ENCODE assay signal across 23 cellular contexts in genomic region chr5:153661897-153662296, GRCh38.
"Had no signal": no experiment of that assay in that cellular context is flagged by ENCODE, and none has a peak within 500 bp of the region (broad histone marks: within the 10 kb centered on the region; RNA-seq: fewer than 3 reads in every experiment).

No MANE protein-coding gene starts in this region.

- H2AFZ ChIP-seq: parathyroid adenoma had no signal

- H3K9me3 ChIP-seq: esophagus squamous epithelium, heart left ventricle, mucosa of descending colon, psoas muscle, right lobe of liver, tibial artery, upper lobe of right lung, vagina had no signal

- H3K4me3 ChIP-seq: dorsolateral prefrontal cortex, esophagus squamous epithelium, heart left ventricle, mucosa of descending colon, psoas muscle, right lobe of liver, spleen, tibial artery, upper lobe of right lung, vagina had no signal

- H3K27ac ChIP-seq: dorsolateral prefrontal cortex, esophagus squamous epithelium, heart left ventricle, parathyroid adenoma, psoas muscle, right lobe of liver, spleen, tibial artery, upper lobe of right lung, vagina had no signal

- H3K4me1 ChIP-seq: esophagus squamous epithelium, heart left ventricle, parathyroid adenoma, psoas muscle, right lobe of liver, spleen, upper lobe of right lung, vagina had no signal

- H3K27ac Mint-ChIP-seq: natural killer cell treated with Interleukin-12 subunit alpha and Interleukin-12 subunit beta and Interleukin-15 and Interleukin-18, amount 100 ng/mL, for 72 hours; stimulated activated memory B cell treated with anti-CD40 and anti-IgM and Interleukin-4, amounts not matched to agents 10 μg/mL and 1 μg/mL and 100 μg/mL, for 72 hours; stimulated activated naive CD8-positive, alpha-beta T cell treated with anti-CD3 and anti-CD28 coated beads, Interleukin-15, Interleukin-2, amounts not matched to agents 100 ng/mL and 50 ng/mL, for 24 hours had no signal

- H3K9ac ChIP-seq: parathyroid adenoma had no signal

- H3K4me1 Mint-ChIP-seq: stimulated activated memory B cell treated with anti-CD40 and anti-IgM and Interleukin-4, amounts not matched to agents 10 μg/mL and 1 μg/mL and 100 μg/mL, for 72 hours had no signal

- DNase-seq: cortex of kidney; dorsolateral prefrontal cortex; effector CD8-positive, alpha-beta T cell; esophagus squamous epithelium; foreskin melanocyte; heart left ventricle; hippocampal formation; mucosa of descending colon; psoas muscle; retina; right lobe of liver; spleen; stimulated activated CD4-positive, alpha-beta T cell treated with anti-CD3 and anti-CD28 coated beads, Interleukin-15, amount 100 ng/mL, for 24 hours; stimulated activated CD4-positive, alpha-beta T cell treated with anti-CD3 and anti-CD28 coated beads, Interleukin-1b, Interleukin-23, amount 100 ng/mL, for 48 hours; stimulated activated CD4-positive, alpha-beta T cell treated with anti-CD3 and anti-CD28 coated beads, Interleukin-4, amount 100 ng/mL, for 24 hours; tibial artery; upper lobe of right lung had no signal

- H3K36me3 ChIP-seq: esophagus squamous epithelium, heart left ventricle, right lobe of liver, spleen, tibial artery, upper lobe of right lung, vagina had no signal

- ATAC-seq: heart left ventricle; left lobe of liver; mucosa of descending colon; natural killer cell treated with Interleukin-12 subunit alpha and Interleukin-12 subunit beta and Interleukin-15 and Interleukin-18, amount 100 ng/mL, for 72 hours; psoas muscle; right lobe of liver; stimulated activated memory B cell treated with anti-CD40 and anti-IgM and Interleukin-4, amounts not matched to agents 10 μg/mL and 1 μg/mL and 100 μg/mL, for 72 hours; upper lobe of right lung had no signal

- H3K4me3 Mint-ChIP-seq: natural killer cell treated with Interleukin-12 subunit alpha and Interleukin-12 subunit beta and Interleukin-15 and Interleukin-18, amount 100 ng/mL, for 72 hours; stimulated activated memory B cell treated with anti-CD40 and anti-IgM and Interleukin-4, amounts not matched to agents 10 μg/mL and 1 μg/mL and 100 μg/mL, for 72 hours; stimulated activated naive CD8-positive, alpha-beta T cell treated with anti-CD3 and anti-CD28 coated beads, Interleukin-15, Interleukin-2, amounts not matched to agents 100 ng/mL and 50 ng/mL, for 24 hours had no signal

- H3K36me3 Mint-ChIP-seq: natural killer cell treated with Interleukin-12 subunit alpha and Interleukin-12 subunit beta and Interleukin-15 and Interleukin-18, amount 100 ng/mL, for 72 hours; stimulated activated memory B cell treated with anti-CD40 and anti-IgM and Interleukin-4, amounts not matched to agents 10 μg/mL and 1 μg/mL and 100 μg/mL, for 72 hours had no signal

- H3K27me3 ChIP-seq: dorsolateral prefrontal cortex, esophagus squamous epithelium, heart left ventricle, right lobe of liver, spleen, tibial artery, upper lobe of right lung, vagina had no signal

- H3K27me3 Mint-ChIP-seq: stimulated activated memory B cell treated with anti-CD40 and anti-IgM and Interleukin-4, amounts not matched to agents 10 μg/mL and 1 μg/mL and 100 μg/mL, for 72 hours; stimulated activated naive CD8-positive, alpha-beta T cell treated with anti-CD3 and anti-CD28 coated beads, Interleukin-15, Interleukin-2, amounts not matched to agents 100 ng/mL and 50 ng/mL, for 24 hours had no signal

- H3K9me3 Mint-ChIP-seq: natural killer cell treated with Interleukin-12 subunit alpha and Interleukin-12 subunit beta and Interleukin-15 and Interleukin-18, amount 100 ng/mL, for 72 hours; stimulated activated memory B cell treated with anti-CD40 and anti-IgM and Interleukin-4, amounts not matched to agents 10 μg/mL and 1 μg/mL and 100 μg/mL, for 72 hours; stimulated activated naive CD8-positive, alpha-beta T cell treated with anti-CD3 and anti-CD28 coated beads, Interleukin-15, Interleukin-2, amounts not matched to agents 100 ng/mL and 50 ng/mL, for 24 hours had no signal
